ENCODE assay signal across 12 cellular contexts in genomic region chr4:184310881-184311709, GRCh38.
DNase-seq lines count a peak whose midpoint lies in the region; ATAC-seq and TF ChIP-seq lines count a peak whose summit lies in the region.
"Had no signal": no experiment of that assay in that cellular context is flagged by ENCODE, and none has a peak within 500 bp of the region (broad histone marks: within the 10 kb centered on the region; RNA-seq: fewer than 3 reads in every experiment).

No MANE protein-coding gene starts in this region.

- H3K18ac ChIP-seq in neuronal stem cell (ENCODE audit: low read length) = no peak overlapping the region

- no peaks in the 10 kb centered on the region for H3K9me2 ChIP-seq in OCI-LY1 (ENCODE audit: low read depth, low read length)

- no peak overlapping the region; the same call in 1 of the 2 replicates for H3K9ac ChIP-seq in OCI-LY1 (ENCODE audit: low read length)
- H3K9ac ChIP-seq in neuronal stem cell (ENCODE audit: low read depth, low read length, poor library complexity) = peak overlapping the region; percentile 66

- H3K4me3 ChIP-seq in CD8-positive, alpha-beta memory T cell (ENCODE audit: low read length) = no peak overlapping the region
- H3K4me3 ChIP-seq in OCI-LY1 (ENCODE audit: low read depth, low read length, poor library complexity, severe bottlenecking) (no peak overlapping the region), neuronal stem cell (ENCODE audit: low read length in 2 of 2) (no peak overlapping the region)
- H3K4me3 ChIP-seq: lung had no signal

- peaks cover 15% of the 10 kb centered on the region for H3K4me1 ChIP-seq in CD8-positive, alpha-beta memory T cell (ENCODE audit: insufficient read depth, low read length)
- H3K4me1 ChIP-seq in OCI-LY1 (ENCODE audit: insufficient read depth, low read length, severe bottlenecking) (peaks cover 63% of the 10 kb centered on the region), neuronal stem cell (ENCODE audit: control insufficient read depth in 2 of 2, insufficient read depth in 1 of 2, low read depth in 1 of 2, low read length in 2 of 2) (peaks cover 4% of the 10 kb centered on the region in 2 donors)

- H3K27me3 ChIP-seq in CD8-positive, alpha-beta memory T cell (ENCODE audit: insufficient read depth, low read length, poor library complexity, severe bottlenecking) = no peaks in the 10 kb centered on the region
- H3K27me3 ChIP-seq in OCI-LY1 (ENCODE audit: insufficient read depth, low read length) = no peaks in the 10 kb centered on the region
- H3K27me3 ChIP-seq in neuronal stem cell (ENCODE audit: control insufficient read depth in 3 of 3, insufficient read depth in 3 of 3, low read depth in 1 of 3, low read length in 3 of 3) = peaks cover 0 to 6% (median 0%) of the 10 kb centered on the region in 3 experiments

- no peak overlapping the region for H2BK5ac ChIP-seq in neuronal stem cell (ENCODE audit: low read length)

- no peak for TF ChIP-seq CTCF in OCI-LY1 (IDR thresholded peaks at IDR 0.05; ENCODE audit: low read length)

- no peak overlapping the region for H3K23ac ChIP-seq in neuronal stem cell (ENCODE audit: low read depth, low read length, poor library complexity)

- peaks cover 18 to 27% (median 20%) of the 10 kb centered on the region in 3 donors for H3K4me1 Mint-ChIP-seq in CD8-positive, alpha-beta memory T cell

- H3K4me2 ChIP-seq in OCI-LY1 (ENCODE audit: low read length) = peak overlapping the region; percentile 10; the same call in 1 of the 2 replicates
- no peak overlapping the region for H3K4me2 ChIP-seq in neuronal stem cell (ENCODE audit: insufficient read depth, low read length, poor library complexity, severe bottlenecking)

- no peaks in the 10 kb centered on the region for H3K79me1 ChIP-seq in neuronal stem cell (ENCODE audit: low read depth, low read length)

- H4K91ac ChIP-seq in neuronal stem cell (ENCODE audit: low read depth, low read length, poor library complexity) = no peak overlapping the region

- no peaks in the 10 kb centered on the region for H3K79me2 ChIP-seq in OCI-LY1 (ENCODE audit: insufficient read depth, low read length)

- H2BK12ac ChIP-seq in neuronal stem cell (ENCODE audit: low read length) = no peak overlapping the region

- no peaks in the 10 kb centered on the region for H3K9me3 ChIP-seq in CD8-positive, alpha-beta memory T cell (ENCODE audit: low read length)
- no peaks in the 10 kb centered on the region for H3K9me3 ChIP-seq in OCI-LY1 (ENCODE audit: low read length)
- no peaks in the 10 kb centered on the region for H3K9me3 ChIP-seq in neuronal stem cell (replicated peaks in 1 of 2; ENCODE audit: control insufficient read depth in 2 of 2, insufficient read depth in 1 of 2, low read depth in 1 of 2, low read length in 2 of 2)
- H3K9me3 ChIP-seq: Caco-2 had no signal

- H3K9me3 Mint-ChIP-seq in CD8-positive, alpha-beta memory T cell = no peaks in the 10 kb centered on the region
- H3K9me3 Mint-ChIP-seq: activated naive CD4-positive, alpha-beta T cell treated with anti-CD3 and anti-CD28 coated beads, Interleukin-2, amount 50 U/mL, for 72 hours had no signal

- no peak overlapping the region for H3K4ac ChIP-seq in neuronal stem cell (ENCODE audit: low read length)

- H2AK5ac ChIP-seq in neuronal stem cell (ENCODE audit: low read depth, low read length) = no peak overlapping the region

- H3K36me3 ChIP-seq in CD8-positive, alpha-beta memory T cell (ENCODE audit: insufficient read depth, low read length) = no peaks in the 10 kb centered on the region
- H3K36me3 ChIP-seq in OCI-LY1 (ENCODE audit: insufficient read depth, low read length) = no peaks in the 10 kb centered on the region
- no peaks in the 10 kb centered on the region for H3K36me3 ChIP-seq in neuronal stem cell (replicated peaks in 1 of 2; ENCODE audit: control insufficient read depth in 2 of 2, insufficient read depth in 2 of 2, low read length in 2 of 2)

- H4K8ac ChIP-seq in neuronal stem cell (ENCODE audit: low read depth, low read length) = no peak overlapping the region

- H3K36me3 Mint-ChIP-seq in CD8-positive, alpha-beta memory T cell = no peaks in the 10 kb centered on the region
- H3K36me3 Mint-ChIP-seq: activated naive CD4-positive, alpha-beta T cell treated with anti-CD3 and anti-CD28 coated beads, Interleukin-2, amount 50 U/mL, for 72 hours had no signal

- no peak for DNase-seq in CD8-positive, alpha-beta memory T cell
- DNase-seq in fibroblast of peridontal ligament (ENCODE audit: extremely low read depth) = peak; percentile 32
- DNase-seq in neuronal stem cell (ENCODE audit: low spot score) = no peak
- DNase-seq in NCI-H2171 (lab: John Stamatoyannopoulos, UW) = no peak
- DNase-seq: Caco-2, glutamatergic neuron had no signal

- WGBS in neuronal stem cell (ENCODE audit: extremely low coverage in 2 of 2, insufficient read length in 2 of 2, insufficient replicate concordance in 1 of 2), 2 donors = no CpG with 5 or more reads among the region's 14 CpGs

- CTCF ChIA-PET in CD8-positive, alpha-beta memory T cell (lab: Charles Lee) = interaction anchor here (0.6 to 2.7 kb wide), 4 partner anchors 9 to 513 kb away, joined by 3 to 15 read pairs (median 3); no protein-coding TSS in a partner anchor

- ATAC-seq in HG02970 (IDR thresholded peaks at IDR 0.05; ENCODE audit: low FRiP score, unreplicated experiment) = no peak
- ATAC-seq in HG02571 (IDR thresholded peaks at IDR 0.05; ENCODE audit: unreplicated experiment) = no peak
- ATAC-seq in GM21390 (IDR thresholded peaks at IDR 0.05; ENCODE audit: unreplicated experiment) = no peak

- no peak overlapping the region for H3K4me3 Mint-ChIP-seq in CD8-positive, alpha-beta memory T cell

- H2BK120ac ChIP-seq in neuronal stem cell (ENCODE audit: low read depth, low read length) = no peak overlapping the region

- no peaks in the 10 kb centered on the region for H3F3A ChIP-seq in OCI-LY1 (ENCODE audit: insufficient read depth, low read length)

- no peak overlapping the region for H3K27ac ChIP-seq in CD8-positive, alpha-beta memory T cell (ENCODE audit: low read depth, low read length)
- H3K27ac ChIP-seq in OCI-LY1 (ENCODE audit: low read depth, low read length, poor library complexity, severe bottlenecking) = peak overlapping the region; percentile 37
- no peak overlapping the region for H3K27ac ChIP-seq in neuronal stem cell (replicated peaks; ENCODE audit: low read length)

- H3K27me3 Mint-ChIP-seq in CD8-positive, alpha-beta memory T cell = no peaks in the 10 kb centered on the region

- H3K27ac Mint-ChIP-seq in CD8-positive, alpha-beta memory T cell = peak overlapping the region in 6 of 8 donors; percentile 9 to 75 (median 60)

- H3K14ac ChIP-seq in neuronal stem cell (ENCODE audit: low read length) = no peak overlapping the region

- no peak overlapping the region for H2BK15ac ChIP-seq in neuronal stem cell (ENCODE audit: low read length)

- H4K20me1 ChIP-seq in OCI-LY1 (ENCODE audit: insufficient read depth, low read length) = no peaks in the 10 kb centered on the region

- H2AFZ ChIP-seq in OCI-LY1 (ENCODE audit: low read length) (no peak overlapping the region), neuronal stem cell (ENCODE audit: low read length) (peak overlapping the region; percentile 26)

- POLR2A ChIA-PET in CD8-positive, alpha-beta memory T cell (lab: Charles Lee) = no interaction called here
